In genomic region chr6:27158316-27158643, GRCh38 we compare ENCODE assay signal across 8 cellular contexts.
DNase-seq lines count a peak whose midpoint lies in the region; ATAC-seq and TF ChIP-seq lines count a peak whose summit lies in the region.

No MANE protein-coding gene starts in this region.

- H3K27ac Mint-ChIP-seq in activated naive CD4-positive, alpha-beta T cell treated with anti-CD3 and anti-CD28 coated beads, Interleukin-2, amount 10 ng/mL, durations not matched to agents 7 days and 5 days = peak overlapping the region; percentile 88
- no peak overlapping the region for H3K27ac Mint-ChIP-seq in WTC11
- H3K27ac Mint-ChIP-seq in type B pancreatic cell = peak overlapping the region; percentile 79

- POLR2A ChIA-PET in WTC11 (lab: Charles Lee) = no interaction called here

- ATAC-seq in WTC11 (no peak), GM21526 (IDR thresholded peaks at IDR 0.05; ENCODE audit: low FRiP score, unreplicated experiment) (no peak), HG03571 (IDR thresholded peaks at IDR 0.05; ENCODE audit: unreplicated experiment) (no peak)

- H3K27me3 ChIP-seq in iPS-20b (ENCODE audit: insufficient read depth, low read length) = peaks cover 22% of the 10 kb centered on the region; the same call in 1 of the 2 replicates

- H3K27me3 Mint-ChIP-seq in activated naive CD4-positive, alpha-beta T cell treated with anti-CD3 and anti-CD28 coated beads, Interleukin-2, amount 10 ng/mL, durations not matched to agents 7 days and 5 days = peaks cover 3% of the 10 kb centered on the region
- H3K27me3 Mint-ChIP-seq in WTC11 (ENCODE audit: low read depth) (peaks cover 6% of the 10 kb centered on the region), type B pancreatic cell (peaks cover 3% of the 10 kb centered on the region)

- peaks cover 52% of the 10 kb centered on the region for H3K4me1 Mint-ChIP-seq in activated naive CD4-positive, alpha-beta T cell treated with anti-CD3 and anti-CD28 coated beads, Interleukin-2, amount 10 ng/mL, durations not matched to agents 7 days and 5 days
- H3K4me1 Mint-ChIP-seq in WTC11 = peaks cover 40% of the 10 kb centered on the region
- peaks cover 12% of the 10 kb centered on the region for H3K4me1 Mint-ChIP-seq in type B pancreatic cell (ENCODE audit: unreplicated experiment)

- H3K9ac ChIP-seq in iPS-20b (ENCODE audit: low read depth, low read length) = no peak overlapping the region

- peak overlapping the region; percentile 69 for H3K4me3 Mint-ChIP-seq in activated naive CD4-positive, alpha-beta T cell treated with anti-CD3 and anti-CD28 coated beads, Interleukin-2, amount 10 ng/mL, durations not matched to agents 7 days and 5 days
- H3K4me3 Mint-ChIP-seq in WTC11 = peak overlapping the region; percentile 88
- peak overlapping the region; percentile 87 for H3K4me3 Mint-ChIP-seq in type B pancreatic cell

- CTCF ChIA-PET in activated naive CD4-positive, alpha-beta T cell treated with anti-CD3 and anti-CD28 coated beads, Interleukin-2, amount 10 ng/mL, durations not matched to agents 7 days and 5 days (lab: Charles Lee) = interaction anchor here (0.6 to 0.8 kb wide), 2 partner anchors 19 to 862 kb away, joined by 3 read pairs; no protein-coding TSS in a partner anchor
- CTCF ChIA-PET in WTC11 (lab: Charles Lee) = interaction anchor here (0.8 to 1.5 kb wide), 3 partner anchors 20 to 614 kb away, joined by 3 to 5 read pairs (median 4); no protein-coding TSS in a partner anchor

- no peak for TF ChIP-seq CTCF in WTC11 (IDR thresholded peaks at IDR 0.05)
- no peak for TF ChIP-seq CTCF in type B pancreatic cell (conservative IDR thresholded peaks at IDR 0.05)

- H3K4me3 ChIP-seq in iPS-20b (ENCODE audit: low read length) = peak overlapping the region; percentile 85

- no peaks in the 10 kb centered on the region for H3K36me3 Mint-ChIP-seq in activated naive CD4-positive, alpha-beta T cell treated with anti-CD3 and anti-CD28 coated beads, Interleukin-2, amount 10 ng/mL, durations not matched to agents 7 days and 5 days
- H3K36me3 Mint-ChIP-seq in WTC11 (no peaks in the 10 kb centered on the region), type B pancreatic cell (no peaks in the 10 kb centered on the region)

- H3K4me1 ChIP-seq in iPS-20b (ENCODE audit: insufficient read depth, low read length) = peaks cover 14% of the 10 kb centered on the region

- H3K9me3 ChIP-seq in iPS-20b (ENCODE audit: insufficient read depth, low read depth, low read length) = no peaks in the 10 kb centered on the region

- H3K36me3 ChIP-seq in iPS-20b (ENCODE audit: insufficient read depth, low read depth, low read length) = no peaks in the 10 kb centered on the region

- no peaks in the 10 kb centered on the region for H3K9me3 Mint-ChIP-seq in activated naive CD4-positive, alpha-beta T cell treated with anti-CD3 and anti-CD28 coated beads, Interleukin-2, amount 10 ng/mL, durations not matched to agents 7 days and 5 days
- H3K9me3 Mint-ChIP-seq in WTC11 (no peaks in the 10 kb centered on the region), type B pancreatic cell (no peaks in the 10 kb centered on the region)

- H3K27ac ChIP-seq in iPS-20b (ENCODE audit: low read length) = no peak overlapping the region

- DNase-seq in activated naive CD4-positive, alpha-beta T cell treated with anti-CD3 and anti-CD28 coated beads, Interleukin-2, amount 10 ng/mL, durations not matched to agents 7 days and 5 days = no peak
- DNase-seq in activated naive CD4-positive, alpha-beta T cell (lab: John Stamatoyannopoulos, UW) = no peak
- DNase-seq in WTC11 (ENCODE audit: low spot score) (no peak), type B pancreatic cell (ENCODE audit: extremely low spot score, unreplicated experiment) (no peak), NCI-H1930 (lab: John Stamatoyannopoulos, UW) (no peak)

TF ChIP-seq in WTC11, 78 proteins besides CTCF, POLR2A, EP300 and RAD21:
- no peak for TF ChIP-seq GRHL2 (CRISPR knock-in tag; IDR thresholded peaks at IDR 0.05; ENCODE audit: insufficient replicate concordance, severe bottlenecking)
- no peak for TF ChIP-seq ZNF263 (CRISPR knock-in tag; IDR thresholded peaks at IDR 0.05; ENCODE audit: low read depth)
- TF ChIP-seq ZNF232 (CRISPR knock-in tag; IDR thresholded peaks at IDR 0.05) = no peak
- no peak for TF ChIP-seq ATF1 (CRISPR knock-in tag; IDR thresholded peaks at IDR 0.05)
- TF ChIP-seq NR1H2 (CRISPR knock-in tag; IDR thresholded peaks at IDR 0.05) = no peak
- no peak for TF ChIP-seq NR2C2 (CRISPR knock-in tag; IDR thresholded peaks at IDR 0.05)
- TF ChIP-seq NR3C1 (CRISPR knock-in tag; conservative IDR thresholded peaks at IDR 0.05; ENCODE audit: low read depth) = no peak
- TF ChIP-seq SMAD3 (CRISPR knock-in tag; IDR thresholded peaks at IDR 0.05; ENCODE audit: borderline replicate concordance) = no peak
- no peak for TF ChIP-seq TCF7 (CRISPR knock-in tag; IDR thresholded peaks at IDR 0.05; ENCODE audit: low read depth)
- TF ChIP-seq MXD4 (CRISPR knock-in tag; IDR thresholded peaks at IDR 0.05; ENCODE audit: borderline replicate concordance) = no peak
